ENCODE assay signal across 25 cellular contexts in the genomic region with DNA sequence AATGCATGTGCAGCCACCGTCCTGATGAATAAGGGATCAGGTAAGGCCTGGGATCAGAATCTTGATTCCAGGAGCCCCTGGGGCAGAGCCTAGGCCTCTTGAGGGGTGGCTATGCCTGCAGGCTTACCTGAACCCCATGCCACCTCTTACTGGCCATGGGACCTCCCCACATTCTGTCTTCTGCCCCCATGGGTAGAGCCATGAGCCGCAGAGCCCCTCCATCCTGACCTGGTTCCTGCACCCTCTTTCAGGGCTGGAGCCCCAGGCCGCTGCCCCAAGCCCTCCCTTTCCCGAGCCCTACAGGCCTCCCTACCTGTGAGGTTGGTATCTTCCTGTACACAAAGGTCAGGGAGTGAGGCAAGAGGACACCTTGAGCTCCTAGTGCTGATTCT.
DNase-seq lines count a peak whose midpoint lies in the region; ATAC-seq, FAIRE-seq and TF ChIP-seq lines count a peak whose summit lies in the region.
"Had no signal": no experiment of that assay in that cellular context is flagged by ENCODE, and none has a peak within 500 bp of the region (broad histone marks: within the 10 kb centered on the region; RNA-seq: fewer than 3 reads in every experiment).

No MANE protein-coding gene starts in this region.

- CTCF ChIA-PET in activated naive CD4-positive, alpha-beta T cell treated with anti-CD3 and anti-CD28 coated beads for 36 hours (lab: Charles Lee): no interaction called here
- CTCF ChIA-PET in activated naive CD4-positive, alpha-beta T cell treated with anti-CD3 and anti-CD28 coated beads, Interleukin-2, amount 10 ng/mL, durations not matched to agents 7 days and 5 days (lab: Charles Lee): no interaction called here
- CTCF ChIA-PET in K562 (lab: Yijun Ruan, JAX; ENCODE audit: low intra/inter-chr PET ratio): no interaction called here

- H4K20me1 ChIP-seq in K562 (replicated peaks; ENCODE audit: control insufficient read depth, insufficient read depth, low read length): peaks cover 24% of the 10 kb centered on the region; the same call in 1 of the 2 replicates

- H3K4me2 ChIP-seq in K562 (ENCODE audit: insufficient read depth, low read length): peak overlapping the region; percentile 4; the same call in 1 of the 2 replicates
- H3K4me2 ChIP-seq: GM23338 had no signal

- no TSS peak for BruUV-seq in K562 (replicated peaks; lab: Mats Ljungman, UMichigan)

- no peak overlapping the region for H3K4me3 ChIP-seq in K562
- H3K4me3 ChIP-seq: GM23338, SJCRH30 had no signal

- peaks cover 5% of the 10 kb centered on the region for H3K4me1 Mint-ChIP-seq in activated naive CD4-positive, alpha-beta T cell treated with anti-CD3 and anti-CD28 coated beads for 36 hours (ENCODE audit: low read depth)
- peaks cover 7% of the 10 kb centered on the region for H3K4me1 Mint-ChIP-seq in activated naive CD4-positive, alpha-beta T cell treated with anti-CD3 and anti-CD28 coated beads, Interleukin-2, amount 10 ng/mL, durations not matched to agents 7 days and 5 days
- H3K4me1 Mint-ChIP-seq in type B pancreatic cell (ENCODE audit: unreplicated experiment): peaks cover 63% of the 10 kb centered on the region

- 4% methylated on average over 4 of the region's 4 CpGs for WGBS in K562 (ENCODE audit: insufficient coverage, low coverage, missing lambda C conversion rate)

- DNase-seq in activated naive CD4-positive, alpha-beta T cell treated with anti-CD3 and anti-CD28 coated beads for 36 hours: peak; percentile 2
- no peak for DNase-seq in activated naive CD4-positive, alpha-beta T cell treated with anti-CD3 and anti-CD28 coated beads, Interleukin-2, amount 10 ng/mL, durations not matched to agents 7 days and 5 days
- DNase-seq in K562 (ENCODE audit: extremely low read depth in 1 of 4, low spot score in 3 of 4) (no peak), mesenteric fat pad (ENCODE audit: low spot score) (peak; percentile 55), type B pancreatic cell (ENCODE audit: extremely low spot score, unreplicated experiment) (peak; percentile 50), NCI-H1694 treated with DMSO at 0.1 percent for 48 hours (lab: John Stamatoyannopoulos, UW) (no peak)
- DNase-seq in stimulated activated naive CD4-positive, alpha-beta T cell (lab: John Stamatoyannopoulos, UW): no peak
- DNase-seq: C1 segment of cervical spinal cord; CD8-positive, alpha-beta T cell; H9; KBM-7; MV-4-11; NCI-H1105; NCI-H1436 treated with DMSO at 0.1 percent for 48 hours; NCI-H2029; NCI-H446; NCI-H524 treated with DMSO at 0.1 percent for 48 hours; NCI-H774; PC-3; SJCRH30 had no signal

- no peaks in the 10 kb centered on the region for H3K27me3 Mint-ChIP-seq in activated naive CD4-positive, alpha-beta T cell treated with anti-CD3 and anti-CD28 coated beads for 36 hours (ENCODE audit: low read depth)
- peaks cover 39% of the 10 kb centered on the region for H3K27me3 Mint-ChIP-seq in activated naive CD4-positive, alpha-beta T cell treated with anti-CD3 and anti-CD28 coated beads, Interleukin-2, amount 10 ng/mL, durations not matched to agents 7 days and 5 days
- H3K27me3 Mint-ChIP-seq in type B pancreatic cell: peaks cover 10% of the 10 kb centered on the region

- no peak overlapping the region for H3K27ac ChIP-seq in K562 (ENCODE audit: extremely low read depth, low read depth, low read length)
- H3K27ac ChIP-seq: SJCRH30 had no signal

- POLR2A ChIA-PET in K562 (lab: Yijun Ruan, JAX): interaction anchor here (0.7 kb wide), 1 partner anchor 11 kb away, joined by 3 read pairs; no protein-coding TSS in a partner anchor

- H3K4me3 Mint-ChIP-seq in activated naive CD4-positive, alpha-beta T cell treated with anti-CD3 and anti-CD28 coated beads for 36 hours: no peak overlapping the region
- H3K4me3 Mint-ChIP-seq in activated naive CD4-positive, alpha-beta T cell treated with anti-CD3 and anti-CD28 coated beads, Interleukin-2, amount 10 ng/mL, durations not matched to agents 7 days and 5 days: no peak overlapping the region
- H3K4me3 Mint-ChIP-seq in type B pancreatic cell: no peak overlapping the region
- H3K4me3 Mint-ChIP-seq: CD8-positive, alpha-beta T cell; GM23338; H9 had no signal

- no peak overlapping the region for H2AFZ ChIP-seq in K562 (ENCODE audit: low read depth, low read length)
- H2AFZ ChIP-seq: GM23338 had no signal

- H3K9me3 Mint-ChIP-seq in activated naive CD4-positive, alpha-beta T cell treated with anti-CD3 and anti-CD28 coated beads for 36 hours: no peaks in the 10 kb centered on the region
- no peaks in the 10 kb centered on the region for H3K9me3 Mint-ChIP-seq in activated naive CD4-positive, alpha-beta T cell treated with anti-CD3 and anti-CD28 coated beads, Interleukin-2, amount 10 ng/mL, durations not matched to agents 7 days and 5 days
- H3K9me3 Mint-ChIP-seq in type B pancreatic cell: no peaks in the 10 kb centered on the region
- H3K9me3 Mint-ChIP-seq: CD8-positive, alpha-beta T cell; GM23338; H9 had no signal

- H3K9ac ChIP-seq in K562 (ENCODE audit: insufficient read depth in 1 of 2, low read depth in 2 of 2, low read length in 2 of 2): no peak overlapping the region

- no peak for TF ChIP-seq EP300 in K562 (IDR thresholded peaks at IDR 0.05; ENCODE audit: low read length)

- in situ Hi-C loops in K562 (cut with MboI): no loop called here

- TF ChIP-seq CTCF in K562 (IDR thresholded peaks at IDR 0.05 in 2 of 3, conservative IDR thresholded peaks at IDR 0.05 in 1 of 3; ENCODE audit: insufficient read depth in 2 of 3, low read depth in 1 of 3, low read length in 3 of 3) (no peak), type B pancreatic cell (conservative IDR thresholded peaks at IDR 0.05) (no peak)

- no peaks in the 10 kb centered on the region for H3K79me2 ChIP-seq in K562 (ENCODE audit: control insufficient read depth, insufficient read depth, low read length)

- no peaks in the 10 kb centered on the region for H3K36me3 Mint-ChIP-seq in activated naive CD4-positive, alpha-beta T cell treated with anti-CD3 and anti-CD28 coated beads for 36 hours (ENCODE audit: low read depth)
- H3K36me3 Mint-ChIP-seq in activated naive CD4-positive, alpha-beta T cell treated with anti-CD3 and anti-CD28 coated beads, Interleukin-2, amount 10 ng/mL, durations not matched to agents 7 days and 5 days: no peaks in the 10 kb centered on the region
- no peaks in the 10 kb centered on the region for H3K36me3 Mint-ChIP-seq in type B pancreatic cell
- H3K36me3 Mint-ChIP-seq: CD8-positive, alpha-beta T cell had no signal

- peaks cover 7 to 74% of the 10 kb centered on the region in 2 experiments; a peak in 4 of 5 replicates for H3K27me3 ChIP-seq in K562 (ENCODE audit: control insufficient read depth in 2 of 2, insufficient read depth in 2 of 2, low read length in 2 of 2)

- TF ChIP-seq POLR2A in K562 (conservative IDR thresholded peaks at IDR 0.05): no peak

- H3K9me3 ChIP-seq in K562 (replicated peaks; ENCODE audit: control insufficient read depth, insufficient read depth, low read depth, low read length): no peaks in the 10 kb centered on the region
- H3K9me3 ChIP-seq: Caco-2, SJCRH30 had no signal

- no peak for TF ChIP-seq RAD21 in K562 (CRISPR knock-in tag; conservative IDR thresholded peaks at IDR 0.05 in 1 of 2, IDR thresholded peaks at IDR 0.05 in 1 of 2)

- H3K9me1 ChIP-seq in K562 (ENCODE audit: control insufficient read depth, insufficient read depth, low read length): no peaks in the 10 kb centered on the region

- H3K4me1 ChIP-seq in K562 (replicated peaks in 1 of 2; ENCODE audit: control insufficient read depth in 2 of 2, insufficient read depth in 2 of 2, low read length in 2 of 2): peaks cover 5 to 14% of the 10 kb centered on the region in 2 experiments; a peak in 4 of 5 replicates
- H3K4me1 ChIP-seq: Caco-2 had no signal

- no peak for ATAC-seq in K562
- ATAC-seq: CD8-positive, alpha-beta T cell; GM23338; PC-3; Right ventricle myocardium inferior had no signal

- intact Hi-C loops in activated naive CD4-positive, alpha-beta T cell treated with anti-CD3 and anti-CD28 coated beads for 36 hours (cut with micrococcal nuclease): no loop called here
- intact Hi-C loops in K562 (cut with micrococcal nuclease): no loop called here

- H3K36me3 ChIP-seq in K562 (ENCODE audit: control insufficient read depth, insufficient read depth, low read length): no peaks in the 10 kb centered on the region
- H3K36me3 ChIP-seq: SJCRH30 had no signal

- FAIRE-seq in K562 (lab: Jason Lieb, UNC): peak; percentile 15
- FAIRE-seq: G401.6, HTR-8/SVneo had no signal

- H3K27ac Mint-ChIP-seq in activated naive CD4-positive, alpha-beta T cell treated with anti-CD3 and anti-CD28 coated beads for 36 hours: no peak overlapping the region
- no peak overlapping the region for H3K27ac Mint-ChIP-seq in activated naive CD4-positive, alpha-beta T cell treated with anti-CD3 and anti-CD28 coated beads, Interleukin-2, amount 10 ng/mL, durations not matched to agents 7 days and 5 days
- H3K27ac Mint-ChIP-seq in type B pancreatic cell: no peak overlapping the region
- H3K27ac Mint-ChIP-seq: CD8-positive, alpha-beta T cell; GM23338 had no signal

TF ChIP-seq in K562, 482 proteins besides CTCF, POLR2A, EP300 and RAD21:
- no peak for TF ChIP-seq HSF4 (CRISPR knock-in tag; IDR thresholded peaks at IDR 0.05; ENCODE audit: borderline replicate concordance)
- TF ChIP-seq, protein P1, sequence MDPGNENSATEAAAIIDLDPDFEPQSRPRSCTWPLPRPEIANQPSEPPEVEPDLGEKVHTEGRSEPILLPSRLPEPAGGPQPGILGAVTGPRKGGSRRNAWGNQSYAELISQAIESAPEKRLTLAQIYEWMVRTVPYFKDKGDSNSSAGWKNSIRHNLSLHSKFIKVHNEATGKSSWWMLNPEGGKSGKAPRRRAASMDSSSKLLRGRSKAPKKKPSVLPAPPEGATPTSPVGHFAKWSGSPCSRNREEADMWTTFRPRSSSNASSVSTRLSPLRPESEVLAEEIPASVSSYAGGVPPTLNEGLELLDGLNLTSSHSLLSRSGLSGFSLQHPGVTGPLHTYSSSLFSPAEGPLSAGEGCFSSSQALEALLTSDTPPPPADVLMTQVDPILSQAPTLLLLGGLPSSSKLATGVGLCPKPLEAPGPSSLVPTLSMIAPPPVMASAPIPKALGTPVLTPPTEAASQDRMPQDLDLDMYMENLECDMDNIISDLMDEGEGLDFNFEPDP (CRISPR knock-in tag; IDR thresholded peaks at IDR 0.05): no peak

Comparison
In these comparisons a context has a peak if more than half of its experiments do, and no peak if none do; other contexts are left out.
1. DNase-seq: peak in activated naive CD4-positive, alpha-beta T cell treated with anti-CD3 and anti-CD28 coated beads for 36 hours (single experiment), mesenteric fat pad (single experiment) and type B pancreatic cell (single experiment); none in activated naive CD4-positive, alpha-beta T cell treated with anti-CD3 and anti-CD28 coated beads, Interleukin-2, amount 10 ng/mL, durations not matched to agents 7 days and 5 days (single experiment), K562 (0 of 4), NCI-H1694 treated with DMSO at 0.1 percent for 48 hours (single experiment) and stimulated activated naive CD4-positive, alpha-beta T cell (0 of 6).